Comparison of ENCODE assay signal across 9 cellular contexts in genomic region chr9:93600504-93600903, GRCh38. TPM values are rescaled to one million over a fixed set of nuclear protein-coding genes. Genes with fewer than 3 reads are reported as not detected.
A peak's percentile ranks its signal among the peaks of the same experiment; 100 is the strongest.
DNase-seq lines count a peak whose midpoint lies in the region; ATAC-seq and TF ChIP-seq lines count a peak whose summit lies in the region.
"Had no signal": no experiment of that assay in that cellular context is flagged by ENCODE, and none has a peak within 500 bp of the region (broad histone marks: within the 10 kb centered on the region; RNA-seq: fewer than 3 reads in every experiment).

No MANE protein-coding gene starts in this region.

- H3K27me3 ChIP-seq in mucosa of stomach (ENCODE audit: control insufficient read depth, insufficient read depth, low read length), result no peaks in the 10 kb centered on the region

- H3K36me3 Mint-ChIP-seq in WTC11 (peaks cover 2% of the 10 kb centered on the region), MCF 10A (ENCODE audit: insufficient read depth, unreplicated experiment) (no peaks in the 10 kb centered on the region)

- intact Hi-C loops in MCF 10A (cut with micrococcal nuclease), result no loop called here

- H3K4me1 ChIP-seq in mucosa of stomach (ENCODE audit: control insufficient read depth, insufficient read depth, low read length), result peaks cover 21% of the 10 kb centered on the region

- peak; percentile 70 for ATAC-seq in WTC11

- no TSS peak for BruUV-seq in MCF 10A (replicated peaks; lab: Mats Ljungman, UMichigan)

- H3K9me3 Mint-ChIP-seq in WTC11 (peaks cover 10% of the 10 kb centered on the region), MCF 10A (ENCODE audit: unreplicated experiment) (peaks cover 5% of the 10 kb centered on the region)
- H3K9me3 Mint-ChIP-seq: activated naive CD4-positive, alpha-beta T cell treated with anti-CD3 and anti-CD28 coated beads, Interleukin-2, amount 50 U/mL, for 24 hours had no signal

- no peaks in the 10 kb centered on the region; the same call in 1 of the 2 replicates for H3K27me3 Mint-ChIP-seq in WTC11 (ENCODE audit: low read depth)
- no peaks in the 10 kb centered on the region for H3K27me3 Mint-ChIP-seq in MCF 10A (ENCODE audit: insufficient read depth, unreplicated experiment)
- H3K27me3 Mint-ChIP-seq: activated naive CD4-positive, alpha-beta T cell treated with anti-CD3 and anti-CD28 coated beads, Interleukin-2, amount 50 U/mL, for 24 hours had no signal

- no peak overlapping the region for H3K4me3 Mint-ChIP-seq in WTC11
- H3K4me3 Mint-ChIP-seq in MCF 10A (ENCODE audit: unreplicated experiment), result no peak overlapping the region

- POLR2A ChIA-PET in WTC11 (lab: Charles Lee), result interaction anchor here (0.6 kb wide), 1 partner anchor 12 kb away, joined by 3 read pairs; no protein-coding TSS in a partner anchor
- POLR2A ChIA-PET in MCF 10A (lab: Yijun Ruan, JAX), result no interaction called here

- CTCF ChIA-PET in WTC11 (lab: Charles Lee) (interaction anchor here (1.0 to 2.7 kb wide), 5 partner anchors 18 to 446 kb away, joined by 3 to 14 read pairs (median 4); no protein-coding TSS in a partner anchor), MCF 10A (lab: Yijun Ruan, JAX) (interaction anchor here (0.5 kb wide), 1 partner anchor 613 kb away, joined by 3 read pairs; no protein-coding TSS in a partner anchor)

- peak overlapping the region; percentile 23 for H3K9ac ChIP-seq in mucosa of stomach (ENCODE audit: low read length)

- TF ChIP-seq CTCF in NB4 (IDR thresholded peaks at IDR 0.05; ENCODE audit: low read depth, low read length) (no peak), WTC11 (IDR thresholded peaks at IDR 0.05) (no peak), MCF 10A (IDR thresholded peaks at IDR 0.05; ENCODE audit: unreplicated experiment) (no peak)

- H3K4me1 Mint-ChIP-seq in WTC11 (peaks cover 61% of the 10 kb centered on the region), MCF 10A (ENCODE audit: insufficient read depth, unreplicated experiment) (peaks cover 7% of the 10 kb centered on the region)

- no peaks in the 10 kb centered on the region for H3K36me3 ChIP-seq in mucosa of stomach (ENCODE audit: control insufficient read depth, insufficient read depth, low read length)

- H3K9me3 ChIP-seq in mucosa of stomach (ENCODE audit: control insufficient read depth, low read length), result no peaks in the 10 kb centered on the region

- no peak for TF ChIP-seq POLR2A in NB4 (IDR thresholded peaks at IDR 0.05; ENCODE audit: extremely low read depth, insufficient read length)

- DNase-seq in DMS53 (lab: John Stamatoyannopoulos, UW) (peak; percentile 85), NB4 (ENCODE audit: low read depth) (peak; percentile 46), WTC11 (ENCODE audit: low spot score) (no peak), NK-92 (lab: John Stamatoyannopoulos, UW; ENCODE audit: unreplicated experiment) (no peak), retina (no peak), MCF 10A (ENCODE audit: unreplicated experiment) (no peak)
- DNase-seq: MM.1S had no signal

- no peak overlapping the region for H3K4me3 ChIP-seq in NB4 (ENCODE audit: low read depth, low read length)
- no peak overlapping the region for H3K4me3 ChIP-seq in mucosa of stomach (ENCODE audit: low read length)

- H3K27ac Mint-ChIP-seq in WTC11, result peak overlapping the region; percentile 73
- H3K27ac Mint-ChIP-seq in MCF 10A (ENCODE audit: low read depth, unreplicated experiment), result no peak overlapping the region

TF ChIP-seq in WTC11, 78 proteins besides CTCF, POLR2A, EP300 and RAD21 (continues in another document):
- TF ChIP-seq STAT6 (CRISPR knock-in tag; conservative IDR thresholded peaks at IDR 0.05; ENCODE audit: low read depth), result no peak
- 0 out of 2 replicates have a peak, but pooled peaks have one; percentile 43 for TF ChIP-seq ZNF232 (CRISPR knock-in tag; IDR thresholded peaks at IDR 0.05)
- TF ChIP-seq IRF1 (CRISPR knock-in tag; IDR thresholded peaks at IDR 0.05), result no peak
- no peak for TF ChIP-seq TP53 (CRISPR knock-in tag; IDR thresholded peaks at IDR 0.05)
- no peak for TF ChIP-seq GRHL2 (CRISPR knock-in tag; IDR thresholded peaks at IDR 0.05; ENCODE audit: insufficient replicate concordance, severe bottlenecking)
- TF ChIP-seq MXD4 (CRISPR knock-in tag; IDR thresholded peaks at IDR 0.05; ENCODE audit: borderline replicate concordance), result no peak
- no peak for TF ChIP-seq ZSCAN18 (CRISPR knock-in tag; IDR thresholded peaks at IDR 0.05)
- no peak for TF ChIP-seq HMGA2 (CRISPR knock-in tag; IDR thresholded peaks at IDR 0.05)
- TF ChIP-seq TEAD1 (CRISPR knock-in tag; IDR thresholded peaks at IDR 0.05), result peak; percentile 43; the same call in 1 of the 2 replicates
- 0 out of 2 replicates have a peak, but pooled peaks have one; percentile 30 for TF ChIP-seq FOXK1 (CRISPR knock-in tag; IDR thresholded peaks at IDR 0.05)
- no peak for TF ChIP-seq NR1H2 (CRISPR knock-in tag; IDR thresholded peaks at IDR 0.05)
- no peak for TF ChIP-seq PREB (CRISPR knock-in tag; IDR thresholded peaks at IDR 0.05; ENCODE audit: borderline replicate concordance)
- no peak for TF ChIP-seq CREB1 (CRISPR knock-in tag; IDR thresholded peaks at IDR 0.05)
- TF ChIP-seq ZNF138 (CRISPR knock-in tag; conservative IDR thresholded peaks at IDR 0.05), result no peak
- no peak for TF ChIP-seq MAX (CRISPR knock-in tag; IDR thresholded peaks at IDR 0.05)

RNA-seq across cellular contexts. Expression of gene PHF2, which starts 24.1 kb away (rescaled TPM):
- total RNA-seq in WTC11 (2021), result 9.8 to 11.6 TPM (median 10.6 TPM) in 3 replicates
- 18.9 and 21.7 TPM in 2 replicates for total RNA-seq in MCF 10A (2022)

Comparison
In these comparisons a context has a peak if more than half of its experiments do, and no peak if none do; other contexts are left out.
1. DNase-seq: peak in DMS53 (single experiment) and NB4 (single experiment); none in WTC11 (single experiment), NK-92 (single experiment), retina (single experiment) and MCF 10A (single experiment).